8 cellular contexts compared by ENCODE assay signal in the genomic region with DNA sequence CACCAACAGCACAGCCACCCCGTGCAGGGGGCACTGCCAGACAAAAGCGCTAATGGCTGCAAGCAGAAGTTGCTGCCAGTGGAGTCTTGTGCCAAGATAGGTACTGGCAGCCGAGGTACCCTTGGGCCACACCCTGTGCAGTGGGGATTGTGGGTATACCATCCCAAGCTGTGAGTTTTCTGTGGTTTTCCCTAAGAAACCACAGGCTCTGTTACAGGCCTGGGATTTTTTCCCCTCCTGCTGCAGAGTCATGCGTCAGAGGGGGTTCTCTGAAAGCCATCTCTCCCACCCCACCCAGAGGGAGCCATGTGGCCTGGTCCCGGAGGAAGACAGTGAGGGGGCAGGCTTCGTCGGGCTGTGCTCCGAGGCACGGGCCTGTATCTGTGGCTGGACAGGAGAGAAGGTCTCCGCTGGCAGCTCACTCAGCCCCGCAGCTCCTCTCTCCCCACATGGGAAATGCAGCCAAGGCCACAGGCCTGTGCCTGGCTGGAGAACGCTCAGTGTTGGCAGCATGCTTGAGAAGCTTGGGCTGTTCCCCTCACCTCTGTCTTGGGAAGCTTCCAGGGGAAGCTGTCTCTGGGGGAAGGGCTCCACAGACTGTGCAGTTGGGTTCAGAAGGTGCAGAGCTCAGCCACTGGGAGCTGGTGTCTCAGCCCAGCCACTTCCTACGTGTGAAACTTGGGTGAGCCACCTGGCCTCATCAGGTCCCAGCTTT. TPM values are rescaled to one million over a fixed set of nuclear protein-coding genes. Genes with fewer than 3 reads are reported as not detected.
DNase-seq lines count a peak whose midpoint lies in the region; ATAC-seq, FAIRE-seq and TF ChIP-seq lines count a peak whose summit lies in the region.

No MANE protein-coding gene starts in this region.

- H3K4me1 ChIP-seq in HepG2 (ENCODE audit: insufficient read depth, low read length) (peaks cover 68% of the 10 kb centered on the region), upper lobe of left lung (peaks cover 0 to 7% (median 0%) of the 10 kb centered on the region in 4 donors)

- TF ChIP-seq EP300 in HepG2 (IDR thresholded peaks at IDR 0.05; ENCODE audit: low read depth in 2 of 2, low read length in 2 of 2) = no peak
- TF ChIP-seq EP300 in HepG2 (CRISPR knock-in tag; IDR thresholded peaks at IDR 0.05; ENCODE audit: borderline replicate concordance) = no peak
- no peak for TF ChIP-seq EP300 in upper lobe of left lung (IDR thresholded peaks at IDR 0.05)

- DNase-seq in NCI-H2196 (lab: John Stamatoyannopoulos, UW; ENCODE audit: unreplicated experiment) (peak; percentile 35), NCI-H2196 treated with DMSO at 0.1 percent for 48 hours (lab: John Stamatoyannopoulos, UW; ENCODE audit: unreplicated experiment) (no peak), astrocyte of the hippocampus (ENCODE audit: low read depth, low spot score) (peak; percentile 94), HepG2 (ENCODE audit: low spot score) (no peak), upper lobe of left lung (no peak), NCI-H2227 treated with DMSO at 0.1 percent for 48 hours (lab: John Stamatoyannopoulos, UW) (no peak), NOMO-1 treated with dmso at 0.1 percent for 144 hours (lab: John Stamatoyannopoulos, UW; ENCODE audit: unreplicated experiment) (no peak)

- in situ Hi-C loops in HepG2 (cut with HindIII; ENCODE audit: extremely low pct_ligation_motif_present, low pct_unique_long_range_greater_than_20kb) = no loop called here

- CTCF ChIA-PET in HepG2 (lab: Yijun Ruan, JAX; ENCODE audit: low intra/inter-chr PET ratio, low total read pairs) = no interaction called here

- H3K4me3 ChIP-seq in HepG2 (replicated peaks in 1 of 3; ENCODE audit: insufficient read depth in 1 of 3, low read depth in 2 of 3, low read length in 3 of 3) = peak overlapping the region in 1 of 3 experiments; percentile 35; a peak in 1 of 6 replicates
- H3K4me3 ChIP-seq in upper lobe of left lung = no peak overlapping the region

- H3K27me3 ChIP-seq in HepG2 (ENCODE audit: control insufficient read depth in 1 of 2, insufficient read depth in 2 of 2, low read length in 2 of 2) (peaks cover 0 to 1% of the 10 kb centered on the region in 2 experiments; a peak in 1 of 5 replicates), upper lobe of left lung (no peaks in the 10 kb centered on the region)

- H3K36me3 ChIP-seq in HepG2 (replicated peaks in 1 of 2; ENCODE audit: control insufficient read depth in 1 of 2, insufficient read depth in 2 of 2, low read length in 2 of 2) (no peaks in the 10 kb centered on the region), upper lobe of left lung (no peaks in the 10 kb centered on the region)

- H3K27ac ChIP-seq in HepG2 (ENCODE audit: extremely low read length, insufficient read depth, low read length) = no peak overlapping the region
- no peak overlapping the region for H3K27ac ChIP-seq in upper lobe of left lung

- peak overlapping the region; percentile 55 for H3K4me2 ChIP-seq in HepG2 (ENCODE audit: low read depth, low read length)

- ATAC-seq in HepG2 (peak; percentile 57), upper lobe of left lung (ENCODE audit: low FRiP score in 2 of 2) (peak; percentile 15 to 16), GM21737 (IDR thresholded peaks at IDR 0.05; ENCODE audit: unreplicated experiment) (no peak)

- H3K79me2 ChIP-seq in HepG2 (ENCODE audit: insufficient read depth, low read length) = no peaks in the 10 kb centered on the region

- no peaks in the 10 kb centered on the region for H4K20me1 ChIP-seq in HepG2 (ENCODE audit: insufficient read depth, low read length)

- no peak overlapping the region for H2AFZ ChIP-seq in HepG2 (ENCODE audit: low read length)

- POLR2A ChIA-PET in HepG2 (lab: Yijun Ruan, JAX) = interaction anchor here (0.9 to 2.4 kb wide), 3 partner anchors 8 to 23 kb away, joined by 3 to 8 read pairs (median 6); no protein-coding TSS in a partner anchor

- no peak for TF ChIP-seq RAD21 in HepG2 (CRISPR knock-in tag; IDR thresholded peaks at IDR 0.05)

- H3K9me3 ChIP-seq in HepG2 (ENCODE audit: low read length) (no peaks in the 10 kb centered on the region), upper lobe of left lung (no peaks in the 10 kb centered on the region)

- no peak for TF ChIP-seq POLR2A in HepG2 (IDR thresholded peaks at IDR 0.05; ENCODE audit: insufficient read depth in 1 of 2, low read depth in 2 of 2, low read length in 2 of 2)
- no peak for TF ChIP-seq POLR2A in upper lobe of left lung (IDR thresholded peaks at IDR 0.05)

- no peak for FAIRE-seq in HepG2 (lab: Jason Lieb, UNC)

- no peak overlapping the region for H3K9ac ChIP-seq in HepG2 (ENCODE audit: insufficient read depth, low read depth, low read length)

- BruUV-seq in HepG2 (replicated peaks; lab: Mats Ljungman, UMichigan) = no TSS peak

- WGBS in HepG2 (ENCODE audit: low lambda C conversion rate) = 65% methylated on average over 4 of the region's 13 CpGs
- WGBS in upper lobe of left lung, 2 donors = 49 to 60% methylated on average over 9 to 13 of the region's 13 CpGs

- intact Hi-C loops in HepG2 (cut with micrococcal nuclease; ENCODE audit: unreplicated experiment) = no loop called here

- TF ChIP-seq CTCF in HepG2 (CRISPR knock-in tag; IDR thresholded peaks at IDR 0.05) = no peak
- TF ChIP-seq CTCF in upper lobe of left lung (IDR thresholded peaks at IDR 0.05) = no peak

TF ChIP-seq in HepG2, 621 proteins besides CTCF, POLR2A, EP300 and RAD21 (continues in another document):
- TF ChIP-seq NRL (CRISPR knock-in tag; IDR thresholded peaks at IDR 0.05; ENCODE audit: borderline replicate concordance) = peak; percentile 36; the same call in 1 of the 2 replicates
- peak; percentile 42; the same call in 1 of the 2 replicates for TF ChIP-seq SRY (CRISPR knock-in tag; IDR thresholded peaks at IDR 0.05)
- 0 out of 2 replicates have a peak, but pooled peaks have one; percentile 16 for TF ChIP-seq TGIF2 (CRISPR knock-in tag; IDR thresholded peaks at IDR 0.05)
- peak; percentile 36; the same call in 1 of the 2 replicates for TF ChIP-seq KDM5B (CRISPR knock-in tag; IDR thresholded peaks at IDR 0.05; ENCODE audit: borderline replicate concordance)
- TF ChIP-seq ZNF891 (CRISPR knock-in tag; IDR thresholded peaks at IDR 0.05) = peak; percentile 29; the same call in 1 of the 2 replicates
- 0 out of 2 replicates have a peak, but pooled peaks have one; percentile 34 for TF ChIP-seq ZNF772 (CRISPR knock-in tag; IDR thresholded peaks at IDR 0.05)
- peak; percentile 58 for TF ChIP-seq ZFX (CRISPR knock-in tag; IDR thresholded peaks at IDR 0.05; ENCODE audit: low read depth)

RNA-seq across cellular contexts. Expression of a gene that starts 42.5 kb away (rescaled TPM):
- total RNA-seq in HepG2 (2016; rRNA removed; fragmentation: Illumina TruSeq; extraction: Trizol) (40.8 and 57.5 TPM in 2 replicates), upper lobe of left lung (1 to 10 TPM in 3 of 6 donors, under 1 TPM in 2, not detected in 1; 0.33 to 1.8 (median 1.2) TPM)
- 7.0 TPM in 2 replicates for total RNA-seq in HepG2 (2016; cell fraction: cytosol; rRNA removed; fragmentation: Illumina TruSeq; extraction: Trizol; ENCODE audit: low read depth)
- 43.3 and 55.7 TPM in 2 replicates for total RNA-seq in HepG2 (2016; cell fraction: insoluble cytoplasmic fraction; rRNA removed; fragmentation: Illumina TruSeq; extraction: Trizol)
- total RNA-seq in HepG2 (2016; cell fraction: membrane; rRNA removed; fragmentation: Illumina TruSeq; extraction: Trizol) = 15.1 and 15.5 TPM in 2 replicates
- 16.9 and 19.9 TPM in 2 replicates for total RNA-seq in HepG2 (2016; cell fraction: nucleus; rRNA removed; fragmentation: Illumina TruSeq; extraction: Trizol)
- 6.0 and 10.9 TPM in 2 replicates for polyA plus RNA-seq in HepG2 (2011; rRNA removed)
- polyA plus RNA-seq in HepG2 (2011; cell fraction: cytosol; rRNA removed) = 6.1 and 6.5 TPM in 2 replicates
- 4.6 TPM in 2 replicates for polyA plus RNA-seq in HepG2 (2011; cell fraction: nucleus; rRNA removed)
- polyA plus RNA-seq in HepG2 (2012) = 9.8 and 17.4 TPM in 2 replicates
- 2.6 and 2.8 TPM in 2 replicates for polyA plus RNA-seq in HepG2 (2016; cell fraction: cytosol; fragmentation: Illumina TruSeq; extraction: Trizol; ENCODE audit: low read depth)
- polyA plus RNA-seq in HepG2 (2016; cell fraction: insoluble cytoplasmic fraction; fragmentation: Illumina TruSeq; extraction: Trizol; ENCODE audit: low read depth) = 41.0 and 43.9 TPM in 2 replicates
- 5.1 and 5.7 TPM in 2 replicates for polyA plus RNA-seq in HepG2 (2016; cell fraction: membrane; fragmentation: Illumina TruSeq; extraction: Trizol; ENCODE audit: low read depth)
- polyA plus RNA-seq in HepG2 (2016; cell fraction: nucleus; fragmentation: Illumina TruSeq; extraction: Trizol; ENCODE audit: insufficient read depth, low read depth) = 18.2 and 19.2 TPM in 2 replicates
- 9.2 and 31.3 TPM in 2 replicates for polyA minus RNA-seq in HepG2 (2011; rRNA and poly(A)+ RNA removed; ENCODE audit: low replicate concordance)
- 9.6 and 16.1 TPM in 2 replicates for polyA minus RNA-seq in HepG2 (2011; cell fraction: cytosol; rRNA and poly(A)+ RNA removed)
- polyA minus RNA-seq in HepG2 (2011; cell fraction: nucleus; rRNA and poly(A)+ RNA removed) = 10.6 and 16.0 TPM in 2 replicates

RNA-seq across cellular contexts. Expression of a gene that starts 54.0 kb away (rescaled TPM):
- 24.4 and 26.8 TPM in 2 replicates for total RNA-seq in HepG2 (2016; rRNA removed; fragmentation: Illumina TruSeq; extraction: Trizol)
- 3.1 and 3.8 TPM in 2 replicates for total RNA-seq in HepG2 (2016; cell fraction: cytosol; rRNA removed; fragmentation: Illumina TruSeq; extraction: Trizol; ENCODE audit: low read depth)
- 25.5 and 28.3 TPM in 2 replicates for total RNA-seq in HepG2 (2016; cell fraction: insoluble cytoplasmic fraction; rRNA removed; fragmentation: Illumina TruSeq; extraction: Trizol)
- 15.5 and 17.6 TPM in 2 replicates for total RNA-seq in HepG2 (2016; cell fraction: membrane; rRNA removed; fragmentation: Illumina TruSeq; extraction: Trizol)
- total RNA-seq in HepG2 (2016; cell fraction: nucleus; rRNA removed; fragmentation: Illumina TruSeq; extraction: Trizol) = 49.0 and 51.0 TPM in 2 replicates
- polyA plus RNA-seq in HepG2 (2011; rRNA removed) = 5.8 and 5.9 TPM in 2 replicates
- polyA plus RNA-seq in HepG2 (2011; cell fraction: cytosol; rRNA removed) = 3.5 and 4.9 TPM in 2 replicates
- polyA plus RNA-seq in HepG2 (2011; cell fraction: nucleus; rRNA removed) = 4.2 and 5.1 TPM in 2 replicates
- 18.3 and 19.9 TPM in 2 replicates for polyA plus RNA-seq in HepG2 (2012)
- 2.5 and 2.6 TPM in 2 replicates for polyA plus RNA-seq in HepG2 (2016; cell fraction: cytosol; fragmentation: Illumina TruSeq; extraction: Trizol; ENCODE audit: low read depth)
- polyA plus RNA-seq in HepG2 (2016; cell fraction: insoluble cytoplasmic fraction; fragmentation: Illumina TruSeq; extraction: Trizol; ENCODE audit: low read depth) = 19.7 and 25.1 TPM in 2 replicates
- 6.2 and 6.7 TPM in 2 replicates for polyA plus RNA-seq in HepG2 (2016; cell fraction: membrane; fragmentation: Illumina TruSeq; extraction: Trizol; ENCODE audit: low read depth)
- polyA plus RNA-seq in HepG2 (2016; cell fraction: nucleus; fragmentation: Illumina TruSeq; extraction: Trizol; ENCODE audit: insufficient read depth, low read depth) = 53.6 and 54.2 TPM in 2 replicates
- 9.6 and 24.6 TPM in 2 replicates for polyA minus RNA-seq in HepG2 (2011; rRNA and poly(A)+ RNA removed; ENCODE audit: low replicate concordance)
- 10.8 and 15.0 TPM in 2 replicates for polyA minus RNA-seq in HepG2 (2011; cell fraction: cytosol; rRNA and poly(A)+ RNA removed)
- 14.9 and 15.0 TPM in 2 replicates for polyA minus RNA-seq in HepG2 (2011; cell fraction: nucleus; rRNA and poly(A)+ RNA removed)
- total RNA-seq in upper lobe of left lung = 10 to 100 TPM in 4 of 6 donors, 1 to 10 TPM in 2; 3.1 to 19.2 (median 13.2) TPM

Comparison
In these comparisons a context has a peak if more than half of its experiments do, and no peak if none do; other contexts are left out.
1. DNase-seq: peak in NCI-H2196 (single experiment) and astrocyte of the hippocampus (single experiment); none in NCI-H2196 treated with DMSO at 0.1 percent for 48 hours (single experiment), HepG2 (single experiment), upper lobe of left lung (0 of 2), NCI-H2227 treated with DMSO at 0.1 percent for 48 hours (single experiment) and NOMO-1 treated with dmso at 0.1 percent for 144 hours (single experiment).